Comparison of ENCODE assay signal across 8 cellular contexts in genomic region chr5:150846651-150847333, GRCh38. TPM values are rescaled to one million over a fixed set of nuclear protein-coding genes. Genes with fewer than 3 reads are reported as not detected.
DNase-seq lines count a peak whose midpoint lies in the region; ATAC-seq and TF ChIP-seq lines count a peak whose summit lies in the region.

No MANE protein-coding gene starts in this region.

- intact Hi-C loops in activated B cell treated with CpG ODN at 0.5 μM for 24 hours (cut with micrococcal nuclease) (loop anchor here (1.0 kb wide), 5 partner anchors 45 to 387 kb away; no protein-coding TSS in a partner anchor), colonic mucosa (cut with DNase I) (loop anchor here (2.0 to 10.0 kb wide), 4 partner anchors 42 to 392 kb away; no protein-coding TSS in a partner anchor), right lobe of liver (cut with DNase I) (no loop called here)

- CTCF ChIA-PET in activated B cell treated with CpG ODN at 0.5 μM for 24 hours (lab: Charles Lee): interaction anchor here (0.6 to 3.6 kb wide), 17 partner anchors 26 to 390 kb away, joined by 3 to 52 read pairs (median 4); partner anchors contain the start of genes DCTN4, RBM22 and SMIM3

- peaks cover 10% of the 10 kb centered on the region for H3K4me1 Mint-ChIP-seq in activated B cell treated with CpG ODN at 0.5 μM for 24 hours

- H3K36me3 ChIP-seq in colonic mucosa: no peaks in the 10 kb centered on the region
- H3K36me3 ChIP-seq in right lobe of liver: no peaks in the 10 kb centered on the region

- POLR2A ChIA-PET in activated B cell treated with CpG ODN at 0.5 μM for 24 hours (lab: Charles Lee): interaction anchor here (0.5 to 1.6 kb wide), 6 partner anchors 45 to 287 kb away, joined by 3 to 8 read pairs (median 4); partner anchors contain the start of genes DCTN4 and RBM22

- peak overlapping the region; percentile 55 for H3K27ac Mint-ChIP-seq in activated B cell treated with CpG ODN at 0.5 μM for 24 hours

- TF ChIP-seq CTCF in activated B cell treated with CpG ODN at 0.5 μM for 24 hours (IDR thresholded peaks at IDR 0.05): no peak
- TF ChIP-seq CTCF in colonic mucosa (IDR thresholded peaks at IDR 0.05): peak; percentile 50
- peak; percentile 47 to 76 (median 56) for TF ChIP-seq CTCF in right lobe of liver (IDR thresholded peaks at IDR 0.05)

- H3K27ac ChIP-seq in colonic mucosa (no peak overlapping the region), right lobe of liver (no peak overlapping the region)

- no peaks in the 10 kb centered on the region for H3K36me3 Mint-ChIP-seq in activated B cell treated with CpG ODN at 0.5 μM for 24 hours (ENCODE audit: low read depth)

- DNase-seq in COLO829 (ENCODE audit: low spot score): peak; percentile 35
- DNase-seq in NCI-H446 (lab: John Stamatoyannopoulos, UW): peak; percentile 27 to 69
- DNase-seq in activated B cell treated with CpG ODN at 0.5 μM for 24 hours: no peak
- peak; percentile 66 for DNase-seq in colonic mucosa
- no peak for DNase-seq in right lobe of liver
- peak; percentile 28 for DNase-seq in stimulated activated CD8-positive, alpha-beta memory T cell treated with anti-CD3 and anti-CD28 coated beads, Interleukin-15, amount 100 ng/mL, for 1 hour (ENCODE audit: low read depth)

- H3K4me3 Mint-ChIP-seq in activated B cell treated with CpG ODN at 0.5 μM for 24 hours: peak overlapping the region; percentile 81

- peak; percentile 84 for ATAC-seq in GM19397 (IDR thresholded peaks at IDR 0.05; ENCODE audit: unreplicated experiment)
- ATAC-seq in HG03439 (IDR thresholded peaks at IDR 0.05; ENCODE audit: unreplicated experiment): peak; percentile 87
- ATAC-seq in activated B cell treated with CpG ODN at 0.5 μM for 24 hours (ENCODE audit: low read depth): peak; percentile 96
- peak; percentile 89 to 99 (median 92) for ATAC-seq in right lobe of liver

- no peaks in the 10 kb centered on the region for H3K27me3 ChIP-seq in colonic mucosa
- H3K27me3 ChIP-seq in right lobe of liver: no peaks in the 10 kb centered on the region

- no peak for TF ChIP-seq POLR2A in right lobe of liver (IDR thresholded peaks at IDR 0.05)

- H3K4me1 ChIP-seq in colonic mucosa (no peaks in the 10 kb centered on the region), right lobe of liver (no peaks in the 10 kb centered on the region)

- H3K9me3 Mint-ChIP-seq in activated B cell treated with CpG ODN at 0.5 μM for 24 hours: no peaks in the 10 kb centered on the region

- no peaks in the 10 kb centered on the region for H3K27me3 Mint-ChIP-seq in activated B cell treated with CpG ODN at 0.5 μM for 24 hours

- H3K9me3 ChIP-seq in colonic mucosa (no peaks in the 10 kb centered on the region), right lobe of liver (no peaks in the 10 kb centered on the region)

- no peak overlapping the region for H3K9ac ChIP-seq in colonic mucosa (ENCODE audit: low read depth in 2 of 2, low read length in 2 of 2)

- 35% methylated on average over 21 of the region's 22 CpGs for WGBS in right lobe of liver (ENCODE audit: insufficient coverage, low coverage, low lambda C conversion rate, missing lambda C conversion rate)

- H3K4me3 ChIP-seq in colonic mucosa (no peak overlapping the region), right lobe of liver (no peak overlapping the region)

RNA-seq across cellular contexts. Expression of gene IRGM, which starts 0.5 kb away (rescaled TPM):
- total RNA-seq in activated B cell treated with CpG ODN at 0.5 μM for 24 hours: 0.22 and 0.24 TPM in 2 replicates
- total RNA-seq in colonic mucosa: not detected
- total RNA-seq in right lobe of liver: not detected

RNA-seq across cellular contexts. Expression of gene ZNF300, which starts 58.0 kb away (rescaled TPM):
- total RNA-seq in activated B cell treated with CpG ODN at 0.5 μM for 24 hours (9.4 and 10.9 TPM in 2 replicates), colonic mucosa (1 to 10 TPM; 2.7 to 3.0 TPM), right lobe of liver (1 to 10 TPM in 1 of 6 experiments, under 1 TPM in 5; 0.18 to 1.0 (median 0.58) TPM)

Comparison
In these comparisons a context has a peak if more than half of its experiments do, and no peak if none do; other contexts are left out.
1. DNase-seq: peak in COLO829 (single experiment), NCI-H446 (2 of 2), colonic mucosa (single experiment) and stimulated activated CD8-positive, alpha-beta memory T cell treated with anti-CD3 and anti-CD28 coated beads, Interleukin-15, amount 100 ng/mL, for 1 hour (single experiment); none in activated B cell treated with CpG ODN at 0.5 μM for 24 hours (single experiment) and right lobe of liver (0 of 3).
2. intact Hi-C loops: an anchor here in activated B cell treated with CpG ODN at 0.5 μM for 24 hours (1.0 kb wide) and colonic mucosa (2.0 to 10.0 kb wide); none called in right lobe of liver.
3. Peak in every context shown above with its lines, with median percentiles within 50 percentile points of each other: ATAC-seq.